Comparison of ENCODE assay signal across 18 cellular contexts in genomic region chr12:1632702-1633101, GRCh38. TPM values are rescaled to one million over a fixed set of nuclear protein-coding genes. Genes with fewer than 3 reads are reported as not detected.
"Had no signal": no experiment of that assay in that cellular context is flagged by ENCODE, and none has a peak within 500 bp of the region (broad histone marks: within the 10 kb centered on the region; RNA-seq: fewer than 3 reads in every experiment).

No MANE protein-coding gene starts in this region.

- H3K27me3 ChIP-seq: ascending aorta, testis had no signal

- H3K27ac ChIP-seq: ascending aorta, testis, WERI-Rb-1 had no signal

- H3K9me3 Mint-ChIP-seq: activated CD4-positive, alpha-beta memory T cell treated with anti-CD3 and anti-CD28 coated beads, Interleukin-2, amount 10 ng/mL, durations not matched to agents 7 days and 5 days; activated naive CD8-positive, alpha-beta T cell treated with anti-CD3 and anti-CD28 coated beads, Interleukin-2, amount 50 U/mL, for 24 hours; T-cell had no signal

- ATAC-seq: activated CD4-positive, alpha-beta T cell treated with anti-CD3 and anti-CD28 coated beads for 36 hours; activated naive CD8-positive, alpha-beta T cell treated with anti-CD3 and anti-CD28 coated beads, Interleukin-2, amount 50 U/mL, for 24 hours; naive thymus-derived CD4-positive, alpha-beta T cell; stimulated activated naive CD8-positive, alpha-beta T cell treated with anti-CD3 and anti-CD28 coated beads, Interleukin-15, Interleukin-2, amounts not matched to agents 100 U/mL and 50 U/mL, for 24 hours; T-cell had no signal

- FAIRE-seq: colon, keratinocyte had no signal

- H3K27ac Mint-ChIP-seq: activated CD4-positive, alpha-beta memory T cell treated with anti-CD3 and anti-CD28 coated beads, Interleukin-2, amount 10 ng/mL, durations not matched to agents 7 days and 5 days; activated CD4-positive, alpha-beta T cell treated with anti-CD3 and anti-CD28 coated beads for 36 hours; activated naive CD8-positive, alpha-beta T cell treated with anti-CD3 and anti-CD28 coated beads, Interleukin-2, amount 50 U/mL, for 24 hours; naive thymus-derived CD4-positive, alpha-beta T cell; T-cell had no signal

- H3K9me3 ChIP-seq: ascending aorta, testis had no signal

- H3K36me3 Mint-ChIP-seq: T-cell had no signal

- H3K4me1 ChIP-seq: ascending aorta had no signal

- H3K4me3 Mint-ChIP-seq: activated CD4-positive, alpha-beta memory T cell treated with anti-CD3 and anti-CD28 coated beads, Interleukin-2, amount 10 ng/mL, durations not matched to agents 7 days and 5 days; activated CD4-positive, alpha-beta T cell treated with anti-CD3 and anti-CD28 coated beads for 36 hours; activated naive CD8-positive, alpha-beta T cell treated with anti-CD3 and anti-CD28 coated beads, Interleukin-2, amount 50 U/mL, for 24 hours; naive thymus-derived CD4-positive, alpha-beta T cell; T-cell had no signal

- H3K4me3 ChIP-seq: ascending aorta, lung, testis had no signal

- H3K36me3 ChIP-seq: ascending aorta, WERI-Rb-1 had no signal

- DNase-seq: activated CD4-positive, alpha-beta memory T cell treated with anti-CD3 and anti-CD28 coated beads, Interleukin-2, amount 10 ng/mL, durations not matched to agents 7 days and 5 days; activated CD4-positive, alpha-beta T cell treated with anti-CD3 and anti-CD28 coated beads for 36 hours; activated naive CD4-positive, alpha-beta T cell; activated naive CD8-positive, alpha-beta T cell treated with anti-CD3 and anti-CD28 coated beads, Interleukin-2, amount 50 U/mL, for 24 hours; foreskin melanocyte; naive thymus-derived CD4-positive, alpha-beta T cell; stimulated activated CD4-positive, alpha-beta T cell treated with anti-CD3 and anti-CD28 coated beads, Interleukin-4, amount 100 ng/mL, for 1 hour; stimulated activated CD8-positive, alpha-beta memory T cell treated with anti-CD3 and anti-CD28 coated beads, Interleukin-4, amount 100 ng/mL, for 48 hours; stimulated activated naive CD8-positive, alpha-beta T cell treated with anti-CD3 and anti-CD28 coated beads, Interleukin-15, Interleukin-2, amounts not matched to agents 100 U/mL and 50 U/mL, for 24 hours; T-cell; testis; WERI-Rb-1 had no signal

RNA-seq across cellular contexts. Expression of gene WNT5B, which starts 3.7 kb away (rescaled TPM):
- total RNA-seq: activated CD4-positive, alpha-beta T cell treated with anti-CD3 and anti-CD28 coated beads for 36 hours; mononuclear cell; pulmonary artery endothelial cell had no signal
- polyA plus RNA-seq: naive thymus-derived CD4-positive, alpha-beta T cell had no signal
